In the genomic region with DNA sequence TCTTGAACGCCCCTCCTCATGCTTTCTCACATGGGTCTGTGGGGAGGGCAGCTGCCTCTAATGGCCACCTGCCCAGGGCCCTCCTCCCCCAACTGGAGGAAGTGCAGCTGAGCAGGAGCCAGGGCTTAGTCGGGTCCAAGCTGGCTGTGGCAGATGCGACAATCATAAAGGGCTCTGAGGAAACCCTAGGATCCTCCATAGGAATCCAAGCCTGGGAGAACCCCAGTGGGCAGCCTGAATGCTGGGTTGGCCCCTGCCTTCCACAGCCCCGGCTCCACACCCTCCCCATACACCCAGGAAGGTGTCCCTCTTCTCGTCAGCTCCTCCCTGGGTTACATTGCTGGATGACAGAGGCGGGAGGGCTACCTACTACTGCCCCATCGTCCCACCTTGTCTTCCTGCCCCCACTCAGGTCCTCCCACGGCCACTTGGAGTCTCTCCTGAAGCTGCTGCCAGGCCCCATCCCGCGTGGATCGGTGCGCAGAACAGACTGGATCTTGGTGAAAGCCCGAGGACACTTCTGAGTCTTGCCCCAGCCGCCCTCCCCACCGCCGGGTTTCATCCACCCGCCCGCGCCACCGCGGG, we compare ENCODE assay signal across 8 cellular contexts. TPM values are rescaled to one million over a fixed set of nuclear protein-coding genes. Genes with fewer than 3 reads are reported as not detected.
DNase-seq lines count a peak whose midpoint lies in the region; ATAC-seq and TF ChIP-seq lines count a peak whose summit lies in the region.

No MANE protein-coding gene starts in this region.

- H3K4me1 ChIP-seq in NT2/D1 (ENCODE audit: insufficient read depth, insufficient read length), result peaks cover 13% of the 10 kb centered on the region
- peaks cover 2% of the 10 kb centered on the region for H3K4me1 ChIP-seq in fibroblast of lung (ENCODE audit: control insufficient read depth, extremely low read depth, insufficient read depth, low read length)

- no peaks in the 10 kb centered on the region for H3K79me2 ChIP-seq in fibroblast of lung (ENCODE audit: control insufficient read depth, insufficient read depth, low read length)

- H3K9ac ChIP-seq in NT2/D1 (ENCODE audit: insufficient read length, low read depth) (peak overlapping the region; percentile 77), fibroblast of lung (ENCODE audit: insufficient read depth, low read length) (peak overlapping the region; percentile 23)

- no peaks in the 10 kb centered on the region for H3K27me3 ChIP-seq in GM06990 (replicated peaks; ENCODE audit: control insufficient read depth, insufficient read depth, low read length)
- peaks cover 27% of the 10 kb centered on the region for H3K27me3 ChIP-seq in NT2/D1 (ENCODE audit: insufficient read depth, insufficient read length)
- H3K27me3 ChIP-seq in fibroblast of lung (ENCODE audit: control insufficient read depth, insufficient read depth, low read length), result peaks cover 5% of the 10 kb centered on the region

- TF ChIP-seq CTCF in GM06990 (IDR thresholded peaks at IDR 0.05; ENCODE audit: insufficient read depth, low read length, poor library complexity, severe bottlenecking), result no peak
- TF ChIP-seq CTCF in fibroblast of lung (conservative IDR thresholded peaks at IDR 0.05 in 1 of 2, IDR thresholded peaks at IDR 0.05 in 1 of 2; ENCODE audit: low read depth in 1 of 2, low read length in 2 of 2), result no peak

- no peaks in the 10 kb centered on the region for H4K20me1 ChIP-seq in fibroblast of lung (ENCODE audit: control insufficient read depth, extremely low read depth, insufficient read depth, low read length)

- H3K36me3 ChIP-seq in GM06990 (ENCODE audit: control insufficient read depth, insufficient read depth, low read length) (no peaks in the 10 kb centered on the region), NT2/D1 (ENCODE audit: insufficient read depth, insufficient read length, low read length) (no peaks in the 10 kb centered on the region), fibroblast of lung (ENCODE audit: control insufficient read depth, insufficient read depth, low read length) (no peaks in the 10 kb centered on the region)

- ATAC-seq in HG02852 (IDR thresholded peaks at IDR 0.05; ENCODE audit: unreplicated experiment), result no peak
- no peak for ATAC-seq in GM21576 (IDR thresholded peaks at IDR 0.05; ENCODE audit: unreplicated experiment)

- no peak overlapping the region for H3K27ac ChIP-seq in fibroblast of lung (ENCODE audit: insufficient read depth, low read length)

- H3K4me3 ChIP-seq in GM06990 (replicated peaks; ENCODE audit: low read depth, low read length) (peak overlapping the region; percentile 44), NT2/D1 (ENCODE audit: insufficient read length, low read depth) (peak overlapping the region; percentile 44), fibroblast of lung (replicated peaks in 1 of 4; ENCODE audit: control extremely low read depth in 1 of 4, insufficient read depth in 1 of 4, low read depth in 3 of 4, low read length in 4 of 4) (peak overlapping the region; percentile 17 to 48 (median 40))

- H3K9me3 ChIP-seq in NT2/D1 (ENCODE audit: insufficient read depth, low read length) (no peaks in the 10 kb centered on the region), fibroblast of lung (ENCODE audit: control insufficient read depth, insufficient read depth, low read depth, low read length) (no peaks in the 10 kb centered on the region)

- DNase-seq in GM06990 (ENCODE audit: extremely low read depth, insufficient read length) (no peak), NT2/D1 (ENCODE audit: low read depth, low spot score) (no peak), fibroblast of lung (ENCODE audit: low read depth in 2 of 2) (no peak), posterior vena cava (ENCODE audit: low spot score) (peak; percentile 72), NK-92 (lab: John Stamatoyannopoulos, UW; ENCODE audit: unreplicated experiment) (no peak), amniotic stem cell (lab: John Stamatoyannopoulos, UW) (no peak)

- peak overlapping the region; percentile 82 for H3K4me2 ChIP-seq in fibroblast of lung (ENCODE audit: extremely low read depth, insufficient read depth, low read length)

- intact Hi-C loops in posterior vena cava (cut with DNase I), result no loop called here

- peak overlapping the region; percentile 23 for H2AFZ ChIP-seq in fibroblast of lung (ENCODE audit: low read length)

RNA-seq across cellular contexts. Expression of gene CBFB, which starts 15.6 kb away (rescaled TPM):
- total RNA-seq in fibroblast of lung (51.7 and 63.7 TPM in 2 replicates), posterior vena cava (10 to 100 TPM; 39.7 to 42.0 TPM)
- 64.1 and 100 TPM in 2 replicates for polyA plus RNA-seq in fibroblast of lung
- 35.6 and 52.9 TPM in 2 replicates for polyA plus RNA-seq in fibroblast of lung (2012)
- 1.9 and 4.0 TPM in 2 replicates for polyA minus RNA-seq in fibroblast of lung (ENCODE audit: low replicate concordance)

RNA-seq across cellular contexts. Expression of gene CES4A, which starts 24.9 kb away (rescaled TPM):
- total RNA-seq in fibroblast of lung (2.1 TPM in 2 replicates), posterior vena cava (1 to 10 TPM; 2.8 to 7.4 TPM)
- 1.3 and 2.3 TPM in 2 replicates for polyA plus RNA-seq in fibroblast of lung
- polyA plus RNA-seq in fibroblast of lung (2012), result 0.87 and 1.4 TPM in 2 replicates
- polyA minus RNA-seq in fibroblast of lung (ENCODE audit: low replicate concordance), result 3.8 TPM in 1 of 2 replicates, not detected in the other

RNA-seq across cellular contexts. Expression of gene CES3, which starts 52.3 kb away (rescaled TPM):
- total RNA-seq in fibroblast of lung (0.77 and 1.3 TPM in 2 replicates), posterior vena cava (1 to 10 TPM in 1 of 2 donors, under 1 TPM in 1; 0.10 to 1.3 TPM)
- polyA plus RNA-seq in fibroblast of lung, result 0.01 and 0.07 TPM in 2 replicates
- not detected in 2 replicates for polyA plus RNA-seq in fibroblast of lung (2012)
- polyA minus RNA-seq in fibroblast of lung (ENCODE audit: low replicate concordance), result not detected in 2 replicates
